In the genomic region with DNA sequence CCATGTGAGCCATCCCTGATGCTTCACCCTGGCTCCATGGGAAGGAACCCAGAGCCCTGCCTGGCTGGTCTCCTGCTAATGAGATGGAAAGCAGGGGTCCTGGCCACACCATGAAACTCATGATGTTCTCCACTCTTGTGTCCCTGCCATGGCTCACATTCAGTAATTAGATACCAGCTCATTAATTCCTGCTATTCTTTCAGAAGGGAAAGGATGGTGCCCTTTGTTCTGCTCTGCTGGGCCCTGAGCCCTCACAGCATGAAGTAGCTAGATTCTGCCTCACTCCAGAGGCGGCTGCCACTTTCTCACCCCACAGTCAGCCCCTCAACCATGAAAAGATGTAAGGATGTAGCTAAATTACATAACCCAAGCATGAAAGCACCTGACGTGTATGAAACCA, we compare ENCODE assay signal across 6 cellular contexts. TPM values are rescaled to one million over a fixed set of nuclear protein-coding genes. Genes with fewer than 3 reads are reported as not detected.
"Had no signal": no experiment of that assay in that cellular context is flagged by ENCODE, and none has a peak within 500 bp of the region (broad histone marks: within the 10 kb centered on the region; RNA-seq: fewer than 3 reads in every experiment).

No MANE protein-coding gene starts in this region.

RNA-seq across cellular contexts. Expression of a gene that starts 42.7 kb away (rescaled TPM):
- total RNA-seq: mononuclear cell, natural killer cell, osteoblast, thoracic aorta, ureter had no signal
- polyA plus RNA-seq: immature natural killer cell had no signal
